ENCODE assay signal across 8 cellular contexts in the genomic region with DNA sequence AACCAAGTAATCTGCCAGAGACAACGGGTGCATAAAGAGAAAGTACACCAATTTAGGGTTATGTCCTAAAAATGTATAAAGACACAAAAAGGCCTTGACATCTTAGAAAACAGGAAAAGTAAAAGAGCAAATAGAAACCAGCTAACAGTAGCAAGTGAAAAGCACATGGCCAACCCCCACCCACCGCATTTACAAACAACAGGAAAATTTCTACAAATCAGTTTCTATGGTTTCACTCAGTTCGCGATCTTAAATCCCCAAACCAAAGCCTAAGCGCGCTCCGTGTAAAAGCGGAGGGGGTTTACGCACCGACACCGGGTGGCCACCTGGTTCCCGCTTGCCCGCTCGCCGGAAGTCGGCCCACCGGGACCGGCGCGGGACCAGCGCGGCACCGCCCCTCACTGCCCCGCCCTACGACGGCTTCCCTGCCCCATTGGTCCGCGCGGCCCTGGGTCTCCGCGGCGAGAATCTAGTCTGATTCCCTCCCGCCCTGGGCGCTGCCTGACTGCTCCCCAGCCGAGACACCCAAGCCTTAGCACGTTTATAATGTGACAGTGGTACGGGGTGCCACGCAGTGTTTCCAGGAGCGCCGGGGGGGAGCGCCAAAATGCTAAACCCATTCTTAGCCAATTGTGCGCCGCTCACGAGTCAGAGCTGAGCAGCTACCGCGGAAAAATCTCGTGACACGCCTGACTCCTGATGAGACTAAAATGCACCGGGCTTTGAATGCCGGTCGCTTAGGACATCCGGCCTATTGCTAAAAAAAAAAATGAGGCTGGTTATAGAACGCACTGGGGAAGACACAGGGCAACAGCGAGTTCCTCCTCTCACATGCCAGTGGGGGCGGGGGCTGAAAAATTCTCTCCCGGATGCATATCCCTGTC. TPM values are rescaled to one million over a fixed set of nuclear protein-coding genes. Genes with fewer than 3 reads are reported as not detected.
DNase-seq lines count a peak whose midpoint lies in the region; TF ChIP-seq lines count a peak whose summit lies in the region.

TSS of gene GART (minus strand) at position 362 of the 884 bp plus-strand sequence. CDS start 2,802 bp downstream, outside the sequence.

- peaks cover 30% of the 10 kb centered on the region for H3K4me1 ChIP-seq in GM23248 (ENCODE audit: insufficient read depth)
- peaks cover 30% of the 10 kb centered on the region for H3K4me1 ChIP-seq in Karpas-422 (ENCODE audit: low read length)
- H3K4me1 ChIP-seq in stomach smooth muscle (ENCODE audit: control insufficient read depth, insufficient read depth, low read length) = peaks cover 8% of the 10 kb centered on the region

- H3K4me3 ChIP-seq in GM23248 (peak within 1 kb of the TSS; percentile 97), Karpas-422 (ENCODE audit: low read length) (peak within 1 kb of the TSS; percentile 83), stomach smooth muscle (ENCODE audit: low read length in 2 of 2) (peak within 1 kb of the TSS; percentile 97 to 99)

- peaks cover 15% of the 10 kb centered on the region; the same call in 1 of the 2 replicates for H3F3A ChIP-seq in GM23248 (ENCODE audit: insufficient read depth)

- H3K4me3 Mint-ChIP-seq in neural crest cell = peak within 1 kb of the TSS; percentile 93

- TF ChIP-seq CTCF in neural crest cell (conservative IDR thresholded peaks at IDR 0.05) = no peak

- no peaks in the 10 kb centered on the region for H3K9me3 Mint-ChIP-seq in neural crest cell

- peak within 1 kb of the TSS; percentile 99 for H3K27ac Mint-ChIP-seq in neural crest cell (ENCODE audit: unreplicated experiment)

- H3K27me3 ChIP-seq in GM23248 (replicated peaks; ENCODE audit: insufficient read depth) = no peaks in the 10 kb centered on the region
- H3K27me3 ChIP-seq in Karpas-422 (ENCODE audit: low read length) = no peaks in the 10 kb centered on the region
- H3K27me3 ChIP-seq in stomach smooth muscle (ENCODE audit: control insufficient read depth in 1 of 2, insufficient read depth in 2 of 2, low read length in 2 of 2) = no peaks in the 10 kb centered on the region

- no peaks in the 10 kb centered on the region for H3K27me3 Mint-ChIP-seq in neural crest cell (ENCODE audit: low read depth)

- peaks cover 90% of the 10 kb centered on the region for H3K79me2 ChIP-seq in GM23248 (ENCODE audit: insufficient read depth)
- peaks cover 92% of the 10 kb centered on the region for H3K79me2 ChIP-seq in Karpas-422 (ENCODE audit: low read length)

- H3K27ac ChIP-seq in GM23248 (peak within 1 kb of the TSS; percentile 99), Karpas-422 (ENCODE audit: low read length) (peak within 1 kb of the TSS; percentile 96), stomach smooth muscle (ENCODE audit: low read length) (peak within 1 kb of the TSS; percentile 100)

- DNase-seq in EL (peak; percentile 83), GM23248 (peak; percentile 92), Karpas-422 (peak; percentile 95), SHP77 (lab: John Stamatoyannopoulos, UW) (peak; percentile 70 to 84), fibroblast of the conjunctiva (ENCODE audit: low read depth) (peak; percentile 42), neural crest cell (ENCODE audit: low read depth, low spot score) (peak; percentile 70)
- peak; percentile 75 for DNase-seq in activated effector memory CD4-positive, alpha-beta T cell treated with Interleukin-2 at 50 U/mL for 16 hours

- H3K9ac ChIP-seq in GM23248 = peak within 1 kb of the TSS; percentile 97
- H3K9ac ChIP-seq in Karpas-422 (ENCODE audit: low read length) = peak within 1 kb of the TSS; percentile 97
- H3K9ac ChIP-seq in stomach smooth muscle (ENCODE audit: low read length in 2 of 2) = peak within 1 kb of the TSS; percentile 100

- H3K4me2 ChIP-seq in GM23248 (ENCODE audit: unreplicated experiment) (peak within 1 kb of the TSS; percentile 98), Karpas-422 (ENCODE audit: low read depth, low read length, poor library complexity, severe bottlenecking) (peak within 1 kb of the TSS; percentile 96)

- H3K9me2 ChIP-seq in GM23248 (ENCODE audit: insufficient read depth) (no peaks in the 10 kb centered on the region), Karpas-422 (replicated peaks; ENCODE audit: insufficient read depth, low read length) (no peaks in the 10 kb centered on the region)

- peaks cover 31% of the 10 kb centered on the region for H3K4me1 Mint-ChIP-seq in neural crest cell

- WGBS in GM23248 (ENCODE audit: low coverage in 1 of 2, low lambda C conversion rate in 2 of 2, missing lambda C conversion rate in 2 of 2), 2 experiments = 1% methylated on average over 54 to 56 of the region's 56 CpGs

- H2AFZ ChIP-seq in GM23248 = peak within 1 kb of the TSS; percentile 78
- peak within 1 kb of the TSS; percentile 35; the same call in 1 of the 2 replicates for H2AFZ ChIP-seq in Karpas-422 (ENCODE audit: low read length)

- H3K36me3 ChIP-seq in GM23248 (ENCODE audit: low read depth) = peaks cover 23% of the 10 kb centered on the region
- peaks cover 53% of the 10 kb centered on the region for H3K36me3 ChIP-seq in Karpas-422 (ENCODE audit: insufficient read depth, low read length)
- H3K36me3 ChIP-seq in stomach smooth muscle (ENCODE audit: control insufficient read depth in 2 of 2, insufficient read depth in 2 of 2, low read length in 2 of 2) = peaks cover 4 to 9% of the 10 kb centered on the region in 2 donors

- H3K36me3 Mint-ChIP-seq in neural crest cell (ENCODE audit: low read depth) = peaks cover 8% of the 10 kb centered on the region

- H3K9me3 ChIP-seq in GM23248 (ENCODE audit: low read depth) (no peaks in the 10 kb centered on the region), Karpas-422 (ENCODE audit: low read length) (no peaks in the 10 kb centered on the region), stomach smooth muscle (ENCODE audit: control insufficient read depth in 2 of 2, low read length in 2 of 2) (no peaks in the 10 kb centered on the region)

- in situ Hi-C loops in GM23248 (cut with MboI) = no loop called here

- H4K20me1 ChIP-seq in GM23248 (ENCODE audit: insufficient read depth) (peaks cover 26% of the 10 kb centered on the region), Karpas-422 (ENCODE audit: insufficient read depth, low read depth, low read length) (peaks cover 24% of the 10 kb centered on the region)

RNA-seq across cellular contexts. Expression of gene GART, which starts in this region (rescaled TPM):
- 52.1 and 54.6 TPM in 2 replicates for total RNA-seq in GM23248 (2014; rRNA removed; shearing (Covaris generic))
- polyA plus RNA-seq in GM23248 (2016; fragmentation: Nextera tagmentation; extraction: Ambion mirVana) = 58.2 and 61.8 TPM in 2 replicates
- total RNA-seq in Karpas-422 (2014; rRNA removed; shearing (Covaris generic); ENCODE audit: low replicate concordance) = 117 and 119 TPM in 2 replicates
- total RNA-seq in neural crest cell = 133 and 139 TPM in 2 replicates

Comparison
In these comparisons a context has a peak if more than half of its experiments do, and no peak if none do; other contexts are left out.
1. Peak in every context shown above with its lines: DNase-seq, H3K4me3 ChIP-seq and H3K27ac ChIP-seq.
2. DNase-seq: peak in every context shown above with its lines; median percentile 95 in Karpas-422; 92 in GM23248; 83 in EL; 77 in SHP77; 75 in activated effector memory CD4-positive, alpha-beta T cell treated with Interleukin-2 at 50 U/mL for 16 hours; 70 in neural crest cell; 42 in fibroblast of the conjunctiva.